19 cellular contexts compared by ENCODE assay signal in the genomic region with DNA sequence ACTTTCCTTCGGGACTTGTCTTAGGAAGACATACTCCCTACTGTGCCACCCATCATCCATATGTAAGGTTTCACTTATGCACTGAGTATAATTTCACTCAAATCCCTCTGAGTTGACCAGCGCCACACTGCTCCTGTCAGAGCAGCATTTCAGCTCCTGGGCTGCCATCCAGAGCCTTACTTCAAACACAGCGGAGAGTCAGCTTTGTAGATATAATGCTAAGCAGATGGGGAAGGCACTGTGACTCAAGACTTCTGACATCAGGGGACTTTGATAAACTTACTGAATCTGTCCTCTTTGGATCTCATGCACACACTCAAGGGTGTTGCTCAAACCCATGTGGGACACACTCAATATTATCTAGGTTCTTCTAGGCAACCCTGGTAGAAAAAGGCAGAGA. TPM values are rescaled to one million over a fixed set of nuclear protein-coding genes. Genes with fewer than 3 reads are reported as not detected.
A peak's percentile ranks its signal among the peaks of the same experiment; 100 is the strongest.
DNase-seq lines count a peak whose midpoint lies in the region; ATAC-seq and TF ChIP-seq lines count a peak whose summit lies in the region.
"Had no signal": no experiment of that assay in that cellular context is flagged by ENCODE, and none has a peak within 500 bp of the region (broad histone marks: within the 10 kb centered on the region; RNA-seq: fewer than 3 reads in every experiment).

No MANE protein-coding gene starts in this region.

- H3K9me3 ChIP-seq in GM23248 (ENCODE audit: low read depth) (no peaks in the 10 kb centered on the region), esophagus (ENCODE audit: control insufficient read depth in 2 of 2, insufficient read depth in 1 of 2, low read depth in 1 of 2, low read length in 1 of 2) (no peaks in the 10 kb centered on the region)
- H3K9me3 ChIP-seq: A549, SK-N-SH had no signal

- no peaks in the 10 kb centered on the region for H3K9me2 ChIP-seq in GM23248 (ENCODE audit: insufficient read depth)
- H3K9me2 ChIP-seq: SK-N-SH had no signal

- H3K27ac ChIP-seq in GM23248 = no peak overlapping the region
- H3K27ac ChIP-seq in esophagus (ENCODE audit: low read depth in 2 of 2, low read length in 1 of 2) = peak overlapping the region; percentile 10 to 15
- no peak overlapping the region for H3K27ac ChIP-seq in foreskin keratinocyte
- H3K27ac ChIP-seq: A549 had no signal

- in situ Hi-C loops in GM23248 (cut with MboI) = no loop called here

- ATAC-seq in foreskin keratinocyte (peak; percentile 3), left colon (no peak)
- ATAC-seq: A549, HCT116, HepG2 had no signal

- no peaks in the 10 kb centered on the region for H3K79me2 ChIP-seq in GM23248 (ENCODE audit: insufficient read depth)

- intact Hi-C loops in left colon (cut with DNase I, micrococcal nuclease) = no loop called here

- no peaks in the 10 kb centered on the region for H3K27me3 ChIP-seq in GM23248 (replicated peaks; ENCODE audit: insufficient read depth)
- no peaks in the 10 kb centered on the region for H3K27me3 ChIP-seq in esophagus (ENCODE audit: control insufficient read depth in 1 of 2, insufficient read depth in 2 of 2, low read length in 2 of 2)
- no peaks in the 10 kb centered on the region for H3K27me3 ChIP-seq in foreskin keratinocyte

- DNase-seq in AG08396 (ENCODE audit: low spot score) = peak; percentile 27
- peak; percentile 55 for DNase-seq in GM23248
- no peak for DNase-seq in foreskin keratinocyte
- no peak for DNase-seq in left colon
- DNase-seq in NCI-H446 treated with DMSO at 0.1 percent for 48 hours (lab: John Stamatoyannopoulos, UW) = no peak
- DNase-seq in hepatic stellate cell (ENCODE audit: low spot score) = no peak
- no peak for DNase-seq in NK-92 (lab: John Stamatoyannopoulos, UW; ENCODE audit: unreplicated experiment)
- DNase-seq: COR-L47, GF-D8, NCI-H1048, NCI-H146, NCI-H2081, NCI-H510A treated with DMSO at 0.1 percent for 48 hours, NCI-H82, SK-N-SH had no signal

- H3K9ac ChIP-seq in GM23248 = no peak overlapping the region
- H3K9ac ChIP-seq: SK-N-SH had no signal

- no peak overlapping the region for H2AFZ ChIP-seq in GM23248

- H3K4me1 ChIP-seq in GM23248 (ENCODE audit: insufficient read depth) (no peaks in the 10 kb centered on the region), esophagus (ENCODE audit: control insufficient read depth in 2 of 2, insufficient read depth in 2 of 2, low read length in 1 of 2) (peaks cover 9 to 13% of the 10 kb centered on the region in 2 donors), foreskin keratinocyte (peaks cover 6% of the 10 kb centered on the region)

- H3K36me3 ChIP-seq in GM23248 (ENCODE audit: low read depth) = no peaks in the 10 kb centered on the region
- peaks cover 0 to 4% of the 10 kb centered on the region in 2 donors for H3K36me3 ChIP-seq in esophagus (ENCODE audit: control insufficient read depth in 2 of 2, insufficient read depth in 2 of 2, low read length in 1 of 2)

- no peak for TF ChIP-seq CTCF in foreskin keratinocyte (conservative IDR thresholded peaks at IDR 0.05)

- H4K20me1 ChIP-seq in GM23248 (ENCODE audit: insufficient read depth) = no peaks in the 10 kb centered on the region

- H3F3A ChIP-seq in GM23248 (ENCODE audit: insufficient read depth) = no peaks in the 10 kb centered on the region

- H3K4me3 ChIP-seq in GM23248 (no peak overlapping the region), esophagus (ENCODE audit: low read depth in 1 of 2, low read length in 2 of 2) (no peak overlapping the region)
- H3K4me3 ChIP-seq: A549 had no signal

- 55 to 60% methylated on average over 3 of the region's 3 CpGs for WGBS in GM23248 (ENCODE audit: low coverage in 1 of 2, low lambda C conversion rate in 2 of 2, missing lambda C conversion rate in 2 of 2), 2 experiments
- WGBS in esophagus, 2 donors = 86 to 87% methylated on average over 3 of the region's 3 CpGs

- H3K4me2 ChIP-seq in GM23248 (ENCODE audit: unreplicated experiment) = no peak overlapping the region
- H3K4me2 ChIP-seq: A549, SK-N-SH had no signal

RNA-seq across cellular contexts. Expression of a gene that starts 34.9 kb away (rescaled TPM):
- 10.7 and 21.2 TPM in 2 replicates for total RNA-seq in GM23248 (2014; rRNA removed; shearing (Covaris generic))
- polyA plus RNA-seq in GM23248 (2016; fragmentation: Nextera tagmentation; extraction: Ambion mirVana) (3.2 and 4.2 TPM in 2 replicates), esophagus (10 to 100 TPM; 69.1 to 83.1 TPM), foreskin keratinocyte (29.6 and 32.6 TPM in 2 replicates)
- total RNA-seq in foreskin keratinocyte (160 and 175 TPM in 2 replicates), left colon (10 to 100 TPM; 50.0 to 60.4 TPM)

Comparison
In these comparisons a context has a peak if more than half of its experiments do, and no peak if none do; other contexts are left out.
1. DNase-seq: peak in AG08396 (single experiment) and GM23248 (single experiment); none in foreskin keratinocyte (0 of 2), left colon (0 of 2), NCI-H446 treated with DMSO at 0.1 percent for 48 hours (single experiment), hepatic stellate cell (single experiment) and NK-92 (single experiment).
2. H3K27ac ChIP-seq: peak in esophagus (2 of 2); none in GM23248 (single experiment) and foreskin keratinocyte (single experiment).